ENCODE assay signal across 9 cellular contexts in the genomic region with DNA sequence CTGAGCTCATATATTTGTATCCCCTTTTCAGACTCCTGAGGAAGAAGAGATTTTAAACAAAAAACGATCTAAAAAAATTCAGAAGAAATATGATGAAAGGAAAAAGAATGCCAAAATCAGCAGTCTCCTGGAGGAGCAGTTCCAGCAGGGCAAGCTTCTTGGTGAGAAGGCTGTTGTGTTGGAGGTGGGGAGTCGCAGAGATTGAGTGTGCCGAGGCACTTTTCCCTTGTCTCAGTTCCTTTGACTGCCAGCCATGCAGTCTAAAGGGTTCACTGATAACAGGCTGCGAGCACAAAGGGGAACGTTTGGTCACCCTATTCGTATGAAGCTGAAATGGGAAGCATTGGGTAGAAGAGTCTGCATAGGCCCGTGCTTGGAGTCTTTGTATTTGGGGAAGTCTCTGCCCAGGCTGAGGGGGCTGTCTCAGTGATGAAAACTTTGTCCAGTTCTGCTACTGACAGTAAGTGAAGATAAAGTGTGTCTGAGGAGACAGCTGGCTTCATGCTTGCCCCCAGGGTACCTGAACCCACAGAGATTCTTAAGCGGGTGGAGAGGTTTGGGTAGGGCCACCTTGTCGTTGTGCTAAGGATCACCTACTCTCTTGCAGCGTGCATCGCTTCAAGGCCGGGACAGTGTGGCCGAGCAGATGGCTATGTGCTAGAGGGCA. TPM values are rescaled to one million over a fixed set of nuclear protein-coding genes. Genes with fewer than 3 reads are reported as not detected.
A peak's percentile ranks its signal among the peaks of the same experiment; 100 is the strongest.
DNase-seq lines count a peak whose midpoint lies in the region; ATAC-seq and TF ChIP-seq lines count a peak whose summit lies in the region.
"Had no signal": no experiment of that assay in that cellular context is flagged by ENCODE, and none has a peak within 500 bp of the region (broad histone marks: within the 10 kb centered on the region; RNA-seq: fewer than 3 reads in every experiment).

No MANE protein-coding gene starts in this region.

- POLR2A ChIA-PET in activated CD4-positive, alpha-beta memory T cell treated with anti-CD3 and anti-CD28 coated beads for 36 hours (lab: Charles Lee): interaction anchor here (0.6 to 5.4 kb wide), 9 partner anchors 9 to 56 kb away, joined by 3 to 70 read pairs (median 5); a partner anchor contains a TSS

- peak overlapping the region; percentile 81 for H3K27ac Mint-ChIP-seq in activated CD4-positive, alpha-beta memory T cell treated with anti-CD3 and anti-CD28 coated beads for 36 hours

- intact Hi-C loops in activated CD4-positive, alpha-beta memory T cell treated with anti-CD3 and anti-CD28 coated beads for 36 hours (cut with micrococcal nuclease): no loop called here
- intact Hi-C loops in uterus (cut with DNase I; ENCODE audit: low total_unique reads): no loop called here

- peak overlapping the region; percentile 99; the same call in 1 of the 2 replicates for H3K9ac ChIP-seq in iPS-20b (ENCODE audit: low read depth, low read length)

- H3K4me1 Mint-ChIP-seq in activated CD4-positive, alpha-beta memory T cell treated with anti-CD3 and anti-CD28 coated beads for 36 hours (ENCODE audit: low read depth): peaks cover 40% of the 10 kb centered on the region

- no peak for ATAC-seq in HG03460 (IDR thresholded peaks at IDR 0.05; ENCODE audit: unreplicated experiment)

- H3K27me3 ChIP-seq in BE2C (no peaks in the 10 kb centered on the region), HAP-1 (ENCODE audit: low read depth) (no peaks in the 10 kb centered on the region), iPS-20b (ENCODE audit: insufficient read depth, low read length) (no peaks in the 10 kb centered on the region), uterus (no peaks in the 10 kb centered on the region)

- H3K36me3 Mint-ChIP-seq in activated CD4-positive, alpha-beta memory T cell treated with anti-CD3 and anti-CD28 coated beads for 36 hours: peaks cover 65% of the 10 kb centered on the region

- H3K9me3 ChIP-seq in BE2C (no peaks in the 10 kb centered on the region), HAP-1 (no peaks in the 10 kb centered on the region), iPS-20b (ENCODE audit: insufficient read depth, low read depth, low read length) (no peaks in the 10 kb centered on the region), uterus (no peaks in the 10 kb centered on the region)

- H3K36me3 ChIP-seq in BE2C (peaks cover 46% of the 10 kb centered on the region), HAP-1 (replicated peaks) (peaks cover 63% of the 10 kb centered on the region), iPS-20b (ENCODE audit: insufficient read depth, low read depth, low read length) (peaks cover 56% of the 10 kb centered on the region), uterus (no peaks in the 10 kb centered on the region)

- peak overlapping the region; percentile 89 for H3K4me3 ChIP-seq in BE2C (ENCODE audit: low read depth, low read length)
- peak overlapping the region; percentile 74 for H3K4me3 ChIP-seq in HAP-1
- peak overlapping the region; percentile 83; the same call in 1 of the 2 replicates for H3K4me3 ChIP-seq in iPS-20b (ENCODE audit: low read length)
- H3K4me3 ChIP-seq in uterus: no peak overlapping the region

- DNase-seq in BE2C (no peak), HAP-1 (ENCODE audit: low spot score in 2 of 2) (no peak), GF-D8 (lab: John Stamatoyannopoulos, UW) (no peak), uterus (no peak), NCI-H1436 (lab: John Stamatoyannopoulos, UW) (no peak)
- no peak for DNase-seq in activated CD4-positive, alpha-beta memory T cell treated with anti-CD3 and anti-CD28 coated beads for 36 hours
- DNase-seq: OCI-M1 had no signal

- CTCF ChIA-PET in activated CD4-positive, alpha-beta memory T cell treated with anti-CD3 and anti-CD28 coated beads for 36 hours (lab: Charles Lee): no interaction called here

- no peaks in the 10 kb centered on the region for H3K9me3 Mint-ChIP-seq in activated CD4-positive, alpha-beta memory T cell treated with anti-CD3 and anti-CD28 coated beads for 36 hours

- no peaks in the 10 kb centered on the region for H3K27me3 Mint-ChIP-seq in activated CD4-positive, alpha-beta memory T cell treated with anti-CD3 and anti-CD28 coated beads for 36 hours

- in situ Hi-C loops in HAP-1 (cut with MboI; ENCODE audit: low sequenced_read_pairs): no loop called here

- H3K27ac ChIP-seq in iPS-20b (ENCODE audit: low read length): no peak overlapping the region
- H3K27ac ChIP-seq in uterus: no peak overlapping the region

- TF ChIP-seq CTCF in BE2C (IDR thresholded peaks at IDR 0.05; ENCODE audit: low read depth, low read length) (no peak), uterus (IDR thresholded peaks at IDR 0.05) (no peak)

- H3K4me1 ChIP-seq in BE2C (no peaks in the 10 kb centered on the region), HAP-1 (peaks cover 16% of the 10 kb centered on the region), iPS-20b (ENCODE audit: insufficient read depth, low read length) (peaks cover 4% of the 10 kb centered on the region; the same call in 1 of the 2 replicates), uterus (no peaks in the 10 kb centered on the region)

- H3K4me3 Mint-ChIP-seq in activated CD4-positive, alpha-beta memory T cell treated with anti-CD3 and anti-CD28 coated beads for 36 hours: peak overlapping the region; percentile 83

- TF ChIP-seq POLR2A in uterus (IDR thresholded peaks at IDR 0.05): no peak

RNA-seq across cellular contexts. Expression of a gene that starts 2.8 kb away (rescaled TPM):
- polyA plus RNA-seq in BE2C (2012; ENCODE audit: insufficient read depth, insufficient read length, low read depth): 818 TPM
- total RNA-seq in activated CD4-positive, alpha-beta memory T cell treated with anti-CD3 and anti-CD28 coated beads for 36 hours: 1,000 to 10,000 TPM; 2,983 to 3,047 TPM
- 1,000 to 10,000 TPM; 2,651 to 7,196 (median 4,456) TPM for total RNA-seq in uterus

RNA-seq across cellular contexts. Expression of a gene that starts 9.9 kb away (rescaled TPM):
- polyA plus RNA-seq in BE2C (2012; ENCODE audit: insufficient read depth, insufficient read length, low read depth): not detected
- total RNA-seq in activated CD4-positive, alpha-beta memory T cell treated with anti-CD3 and anti-CD28 coated beads for 36 hours: 1 to 10 TPM; 1.1 to 1.3 TPM
- total RNA-seq in uterus: 1 to 10 TPM in 1 of 4 donors, under 1 TPM in 1, not detected in 2; 0.21 to 1.0 TPM

RNA-seq across cellular contexts. Expression of a gene that starts 22.1 kb away (rescaled TPM):
- polyA plus RNA-seq in BE2C (2012; ENCODE audit: insufficient read depth, insufficient read length, low read depth): 24.5 TPM
- 10 to 100 TPM; 80.2 to 87.9 TPM for total RNA-seq in activated CD4-positive, alpha-beta memory T cell treated with anti-CD3 and anti-CD28 coated beads for 36 hours
- 10 to 100 TPM in 3 of 4 donors, 1 to 10 TPM in 1; 1.8 to 36.6 (median 21.1) TPM for total RNA-seq in uterus

RNA-seq across cellular contexts. Expression of a gene that starts 29.0 kb away (rescaled TPM):
- not detected for polyA plus RNA-seq in BE2C (2012; ENCODE audit: insufficient read depth, insufficient read length, low read depth)
- total RNA-seq in activated CD4-positive, alpha-beta memory T cell treated with anti-CD3 and anti-CD28 coated beads for 36 hours: under 1 TPM; 0.40 to 0.41 TPM
- total RNA-seq in uterus: 1 to 10 TPM in 1 of 4 donors, not detected in 3; 4.4 TPM

RNA-seq across cellular contexts. Expression of a gene that starts 30.2 kb away (rescaled TPM):
- 3.3 TPM for polyA plus RNA-seq in BE2C (2012; ENCODE audit: insufficient read depth, insufficient read length, low read depth)
- total RNA-seq in activated CD4-positive, alpha-beta memory T cell treated with anti-CD3 and anti-CD28 coated beads for 36 hours: 10 to 100 TPM; 35.2 to 38.6 TPM
- total RNA-seq in uterus: 10 to 100 TPM in 1 of 4 donors, 1 to 10 TPM in 3; 3.8 to 41.9 (median 6.6) TPM

Comparison
In these comparisons a context has a peak if more than half of its experiments do, and no peak if none do; other contexts are left out.
1. H3K4me3 ChIP-seq: peak in BE2C (single experiment), HAP-1 (single experiment) and iPS-20b (single experiment); none in uterus (0 of 2).